Comparison of ENCODE assay signal across 1 cellular context in the genomic region with DNA sequence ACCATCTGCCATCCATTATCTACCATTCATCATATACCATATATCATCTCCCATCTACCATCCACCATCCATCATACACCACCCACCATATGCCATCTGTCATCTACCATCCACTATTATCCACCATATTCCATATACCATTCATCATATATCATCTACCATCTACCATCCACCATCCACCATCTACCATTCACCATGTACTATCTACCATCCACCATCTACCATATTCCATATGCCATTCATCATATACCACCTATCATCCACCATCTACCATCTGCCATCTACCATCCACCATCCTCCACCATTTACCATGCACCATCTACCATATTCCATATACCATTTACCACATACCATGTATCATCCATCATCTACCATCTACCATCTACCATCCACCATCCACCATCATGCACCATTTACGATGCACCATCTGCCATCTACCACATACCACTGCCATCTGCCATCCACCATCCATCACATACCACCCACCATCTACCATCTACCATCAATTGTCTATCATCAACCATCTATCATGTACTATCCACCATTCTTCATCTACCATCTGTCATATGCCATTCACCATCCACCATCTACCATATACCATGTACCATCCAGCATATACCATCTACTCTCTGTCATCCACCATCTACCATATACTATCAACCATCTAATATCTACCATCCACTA.
TF ChIP-seq lines count a peak whose summit lies in the region.

No MANE protein-coding gene starts in this region.

TF ChIP-seq in HEK293, 187 proteins besides CTCF, POLR2A, EP300 and RAD21 (continued from another document and continues in another):
- TF ChIP-seq, protein P1, sequence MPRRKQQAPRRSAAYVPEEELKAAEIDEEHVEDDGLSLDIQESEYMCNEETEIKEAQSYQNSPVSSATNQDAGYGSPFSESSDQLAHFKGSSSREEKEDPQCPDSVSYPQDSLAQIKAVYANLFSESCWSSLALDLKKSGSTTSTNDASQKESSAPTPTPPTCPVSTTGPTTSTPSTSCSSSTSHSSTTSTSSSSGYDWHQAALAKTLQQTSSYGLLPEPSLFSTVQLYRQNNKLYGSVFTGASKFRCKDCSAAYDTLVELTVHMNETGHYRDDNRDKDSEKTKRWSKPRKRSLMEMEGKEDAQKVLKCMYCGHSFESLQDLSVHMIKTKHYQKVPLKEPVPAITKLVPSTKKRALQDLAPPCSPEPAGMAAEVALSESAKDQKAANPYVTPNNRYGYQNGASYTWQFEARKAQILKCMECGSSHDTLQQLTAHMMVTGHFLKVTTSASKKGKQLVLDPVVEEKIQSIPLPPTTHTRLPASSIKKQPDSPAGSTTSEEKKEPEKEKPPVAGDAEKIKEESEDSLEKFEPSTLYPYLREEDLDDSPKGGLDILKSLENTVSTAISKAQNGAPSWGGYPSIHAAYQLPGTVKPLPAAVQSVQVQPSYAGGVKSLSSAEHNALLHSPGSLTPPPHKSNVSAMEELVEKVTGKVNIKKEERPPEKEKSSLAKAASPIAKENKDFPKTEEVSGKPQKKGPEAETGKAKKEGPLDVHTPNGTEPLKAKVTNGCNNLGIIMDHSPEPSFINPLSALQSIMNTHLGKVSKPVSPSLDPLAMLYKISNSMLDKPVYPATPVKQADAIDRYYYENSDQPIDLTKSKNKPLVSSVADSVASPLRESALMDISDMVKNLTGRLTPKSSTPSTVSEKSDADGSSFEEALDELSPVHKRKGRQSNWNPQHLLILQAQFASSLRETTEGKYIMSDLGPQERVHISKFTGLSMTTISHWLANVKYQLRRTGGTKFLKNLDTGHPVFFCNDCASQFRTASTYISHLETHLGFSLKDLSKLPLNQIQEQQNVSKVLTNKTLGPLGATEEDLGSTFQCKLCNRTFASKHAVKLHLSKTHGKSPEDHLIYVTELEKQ (tag by site-specific recombination; IDR thresholded peaks at IDR 0.05; ENCODE audit: borderline replicate concordance) = no peak; the same call in none of the 2 replicates
- TF ChIP-seq ZNF157 (tag by site-specific recombination; IDR thresholded peaks at IDR 0.05) = no peak; the same call in none of the 2 replicates
- no peak for TF ChIP-seq ZNF518A (tag by site-specific recombination; conservative IDR thresholded peaks at IDR 0.05; ENCODE audit: low read depth)
- TF ChIP-seq ZEB2 (tag by site-specific recombination; IDR thresholded peaks at IDR 0.05) = no peak
- TF ChIP-seq MYNN (tag by site-specific recombination; IDR thresholded peaks at IDR 0.05; ENCODE audit: borderline replicate concordance) = no peak
- TF ChIP-seq ZNF2 (tag by site-specific recombination; IDR thresholded peaks at IDR 0.05) = 0 out of 2 replicates have a peak, but pooled peaks have one; percentile 21
- TF ChIP-seq ZNF133 (tag by site-specific recombination; IDR thresholded peaks at IDR 0.05) = peak; percentile 72; the same call in 1 of the 2 replicates
- no peak for TF ChIP-seq ZFP41 (tag by site-specific recombination; IDR thresholded peaks at IDR 0.05; ENCODE audit: borderline replicate concordance)
- no peak; the same call in 1 of the 2 replicates for TF ChIP-seq ZNF558 (tag by site-specific recombination; IDR thresholded peaks at IDR 0.05)
- TF ChIP-seq ZNF10 (tag by site-specific recombination; IDR thresholded peaks at IDR 0.05) = no peak
- peak; percentile 75; the same call in 1 of the 2 replicates for TF ChIP-seq ZBTB17 (tag by site-specific recombination; IDR thresholded peaks at IDR 0.05)
- peak; percentile 73; the same call in 1 of the 2 replicates for TF ChIP-seq ZNF544 (tag by site-specific recombination; IDR thresholded peaks at IDR 0.05)
- TF ChIP-seq ZNF223 (tag by site-specific recombination; IDR thresholded peaks at IDR 0.05) = no peak
- no peak for TF ChIP-seq KLF8 (tag by site-specific recombination; IDR thresholded peaks at IDR 0.05)
- no peak for TF ChIP-seq ZNF302 (tag by site-specific recombination; IDR thresholded peaks at IDR 0.05; ENCODE audit: low read depth)
- TF ChIP-seq FEZF1 (tag by site-specific recombination; IDR thresholded peaks at IDR 0.05) = no peak
- TF ChIP-seq, protein P2, sequence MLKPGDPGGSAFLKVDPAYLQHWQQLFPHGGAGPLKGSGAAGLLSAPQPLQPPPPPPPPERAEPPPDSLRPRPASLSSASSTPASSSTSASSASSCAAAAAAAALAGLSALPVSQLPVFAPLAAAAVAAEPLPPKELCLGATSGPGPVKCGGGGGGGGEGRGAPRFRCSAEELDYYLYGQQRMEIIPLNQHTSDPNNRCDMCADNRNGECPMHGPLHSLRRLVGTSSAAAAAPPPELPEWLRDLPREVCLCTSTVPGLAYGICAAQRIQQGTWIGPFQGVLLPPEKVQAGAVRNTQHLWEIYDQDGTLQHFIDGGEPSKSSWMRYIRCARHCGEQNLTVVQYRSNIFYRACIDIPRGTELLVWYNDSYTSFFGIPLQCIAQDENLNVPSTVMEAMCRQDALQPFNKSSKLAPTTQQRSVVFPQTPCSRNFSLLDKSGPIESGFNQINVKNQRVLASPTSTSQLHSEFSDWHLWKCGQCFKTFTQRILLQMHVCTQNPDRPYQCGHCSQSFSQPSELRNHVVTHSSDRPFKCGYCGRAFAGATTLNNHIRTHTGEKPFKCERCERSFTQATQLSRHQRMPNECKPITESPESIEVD (tag by site-specific recombination; IDR thresholded peaks at IDR 0.05) = no peak
- TF ChIP-seq ZNF416 (tag by site-specific recombination; IDR thresholded peaks at IDR 0.05) = no peak; the same call in 1 of the 2 replicates
- no peak for TF ChIP-seq HOXA7 (CRISPR knock-in tag; IDR thresholded peaks at IDR 0.05; ENCODE audit: borderline replicate concordance)
- TF ChIP-seq, protein P3, sequence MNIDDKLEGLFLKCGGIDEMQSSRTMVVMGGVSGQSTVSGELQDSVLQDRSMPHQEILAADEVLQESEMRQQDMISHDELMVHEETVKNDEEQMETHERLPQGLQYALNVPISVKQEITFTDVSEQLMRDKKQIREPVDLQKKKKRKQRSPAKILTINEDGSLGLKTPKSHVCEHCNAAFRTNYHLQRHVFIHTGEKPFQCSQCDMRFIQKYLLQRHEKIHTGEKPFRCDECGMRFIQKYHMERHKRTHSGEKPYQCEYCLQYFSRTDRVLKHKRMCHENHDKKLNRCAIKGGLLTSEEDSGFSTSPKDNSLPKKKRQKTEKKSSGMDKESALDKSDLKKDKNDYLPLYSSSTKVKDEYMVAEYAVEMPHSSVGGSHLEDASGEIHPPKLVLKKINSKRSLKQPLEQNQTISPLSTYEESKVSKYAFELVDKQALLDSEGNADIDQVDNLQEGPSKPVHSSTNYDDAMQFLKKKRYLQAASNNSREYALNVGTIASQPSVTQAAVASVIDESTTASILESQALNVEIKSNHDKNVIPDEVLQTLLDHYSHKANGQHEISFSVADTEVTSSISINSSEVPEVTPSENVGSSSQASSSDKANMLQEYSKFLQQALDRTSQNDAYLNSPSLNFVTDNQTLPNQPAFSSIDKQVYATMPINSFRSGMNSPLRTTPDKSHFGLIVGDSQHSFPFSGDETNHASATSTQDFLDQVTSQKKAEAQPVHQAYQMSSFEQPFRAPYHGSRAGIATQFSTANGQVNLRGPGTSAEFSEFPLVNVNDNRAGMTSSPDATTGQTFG (tag by site-specific recombination; IDR thresholded peaks at IDR 0.05; ENCODE audit: borderline replicate concordance) = peak; percentile 90; the same call in 1 of the 2 replicates
- TF ChIP-seq, protein P4, sequence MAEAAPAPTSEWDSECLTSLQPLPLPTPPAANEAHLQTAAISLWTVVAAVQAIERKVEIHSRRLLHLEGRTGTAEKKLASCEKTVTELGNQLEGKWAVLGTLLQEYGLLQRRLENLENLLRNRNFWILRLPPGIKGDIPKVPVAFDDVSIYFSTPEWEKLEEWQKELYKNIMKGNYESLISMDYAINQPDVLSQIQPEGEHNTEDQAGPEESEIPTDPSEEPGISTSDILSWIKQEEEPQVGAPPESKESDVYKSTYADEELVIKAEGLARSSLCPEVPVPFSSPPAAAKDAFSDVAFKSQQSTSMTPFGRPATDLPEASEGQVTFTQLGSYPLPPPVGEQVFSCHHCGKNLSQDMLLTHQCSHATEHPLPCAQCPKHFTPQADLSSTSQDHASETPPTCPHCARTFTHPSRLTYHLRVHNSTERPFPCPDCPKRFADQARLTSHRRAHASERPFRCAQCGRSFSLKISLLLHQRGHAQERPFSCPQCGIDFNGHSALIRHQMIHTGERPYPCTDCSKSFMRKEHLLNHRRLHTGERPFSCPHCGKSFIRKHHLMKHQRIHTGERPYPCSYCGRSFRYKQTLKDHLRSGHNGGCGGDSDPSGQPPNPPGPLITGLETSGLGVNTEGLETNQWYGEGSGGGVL (tag by site-specific recombination; IDR thresholded peaks at IDR 0.05) = peak; percentile 51
- TF ChIP-seq ZNF350 (tag by site-specific recombination; IDR thresholded peaks at IDR 0.05) = no peak
- TF ChIP-seq, protein P5, sequence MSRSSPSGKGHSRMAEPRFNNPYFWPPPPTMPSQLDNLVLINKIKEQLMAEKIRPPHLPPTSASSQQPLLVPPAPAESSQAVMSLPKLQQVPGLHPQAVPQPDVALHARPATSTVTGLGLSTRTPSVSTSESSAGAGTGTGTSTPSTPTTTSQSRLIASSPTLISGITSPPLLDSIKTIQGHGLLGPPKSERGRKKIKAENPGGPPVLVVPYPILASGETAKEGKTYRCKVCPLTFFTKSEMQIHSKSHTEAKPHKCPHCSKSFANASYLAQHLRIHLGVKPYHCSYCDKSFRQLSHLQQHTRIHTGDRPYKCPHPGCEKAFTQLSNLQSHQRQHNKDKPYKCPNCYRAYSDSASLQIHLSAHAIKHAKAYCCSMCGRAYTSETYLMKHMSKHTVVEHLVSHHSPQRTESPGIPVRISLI (tag by site-specific recombination; IDR thresholded peaks at IDR 0.05) = no peak
- TF ChIP-seq HOXC10 (CRISPR knock-in tag; IDR thresholded peaks at IDR 0.05) = no peak
- TF ChIP-seq, protein P6, sequence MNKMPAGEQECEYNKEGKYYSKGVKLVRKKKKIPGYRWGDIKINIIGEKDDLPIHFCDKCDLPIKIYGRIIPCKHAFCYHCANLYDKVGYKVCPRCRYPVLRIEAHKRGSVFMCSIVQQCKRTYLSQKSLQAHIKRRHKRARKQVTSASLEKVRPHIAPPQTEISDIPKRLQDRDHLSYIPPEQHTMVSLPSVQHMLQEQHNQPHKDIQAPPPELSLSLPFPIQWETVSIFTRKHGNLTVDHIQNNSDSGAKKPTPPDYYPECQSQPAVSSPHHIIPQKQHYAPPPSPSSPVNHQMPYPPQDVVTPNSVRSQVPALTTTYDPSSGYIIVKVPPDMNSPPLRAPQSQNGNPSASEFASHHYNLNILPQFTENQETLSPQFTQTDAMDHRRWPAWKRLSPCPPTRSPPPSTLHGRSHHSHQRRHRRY (tag by site-specific recombination; IDR thresholded peaks at IDR 0.05) = no peak
- peak; percentile 19 for TF ChIP-seq ZNF621 (tag by site-specific recombination; IDR thresholded peaks at IDR 0.05)
- no peak for TF ChIP-seq PRDM4 (tag by site-specific recombination; IDR thresholded peaks at IDR 0.05)
- no peak for TF ChIP-seq ZSCAN30 (tag by site-specific recombination; IDR thresholded peaks at IDR 0.05)
- peak; percentile 18; the same call in 1 of the 2 replicates for TF ChIP-seq ZNF473 (tag by site-specific recombination; IDR thresholded peaks at IDR 0.05)
- no peak; the same call in 1 of the 2 replicates for TF ChIP-seq ZNF366 (tag by site-specific recombination; conservative IDR thresholded peaks at IDR 0.05)
- no peak for TF ChIP-seq ZNF394 (tag by site-specific recombination; IDR thresholded peaks at IDR 0.05; ENCODE audit: borderline replicate concordance)
- TF ChIP-seq ZNF626 (tag by site-specific recombination; IDR thresholded peaks at IDR 0.05) = no peak
- 0 out of 2 replicates have a peak, but pooled peaks have one; percentile 4 for TF ChIP-seq ZNF354C (tag by site-specific recombination; IDR thresholded peaks at IDR 0.05; ENCODE audit: borderline replicate concordance, low read depth)
- TF ChIP-seq ZNF664 (tag by site-specific recombination; IDR thresholded peaks at IDR 0.05) = no peak
- no peak for TF ChIP-seq ZNF600 (tag by site-specific recombination; IDR thresholded peaks at IDR 0.05)
- no peak for TF ChIP-seq ZIC2 (tag by site-specific recombination; IDR thresholded peaks at IDR 0.05)
